ENCODE assay signal across 19 cellular contexts in genomic region chr2:233013027-233013461, GRCh38. TPM values are rescaled to one million over a fixed set of nuclear protein-coding genes. Genes with fewer than 3 reads are reported as not detected.
DNase-seq lines count a peak whose midpoint lies in the region; ATAC-seq, FAIRE-seq and TF ChIP-seq lines count a peak whose summit lies in the region.
"Had no signal": no experiment of that assay in that cellular context is flagged by ENCODE, and none has a peak within 500 bp of the region (broad histone marks: within the 10 kb centered on the region; RNA-seq: fewer than 3 reads in every experiment).

Gene NGEF, minus strand, starts transcription at chr2:233013256. Its CDS starts 38,366 bp downstream, at chr2:232974890.

- no peak for ATAC-seq in activated CD8-positive, alpha-beta memory T cell treated with anti-CD3 and anti-CD28 coated beads, Interleukin-2, amount 10 ng/mL, durations not matched to agents 7 days and 5 days
- ATAC-seq: naive thymus-derived CD4-positive, alpha-beta T cell had no signal

- no peak within 1 kb of the TSS for H3K4me3 ChIP-seq in H1 (ENCODE audit: extremely low read depth in 1 of 4, insufficient read depth in 2 of 4, low read depth in 3 of 4, low read length in 4 of 4)
- H3K4me3 ChIP-seq: ascending aorta had no signal

- no peaks in the 10 kb centered on the region for H3K36me3 Mint-ChIP-seq in activated CD8-positive, alpha-beta memory T cell treated with anti-CD3 and anti-CD28 coated beads, Interleukin-2, amount 10 ng/mL, durations not matched to agents 7 days and 5 days
- no peaks in the 10 kb centered on the region for H3K36me3 Mint-ChIP-seq in nephron (ENCODE audit: low read depth)
- H3K36me3 Mint-ChIP-seq in type B pancreatic cell: no peaks in the 10 kb centered on the region
- H3K36me3 Mint-ChIP-seq in activated CD4-positive, alpha-beta memory T cell treated with anti-CD3 and anti-CD28 coated beads, Interleukin-2, amount 10 ng/mL, durations not matched to agents 7 days and 5 days (ENCODE audit: low read depth): no peaks in the 10 kb centered on the region
- H3K36me3 Mint-ChIP-seq: activated CD4-positive, alpha-beta memory T cell treated with anti-CD3 and anti-CD28 coated beads for 36 hours; CD4-positive, CD25-positive, alpha-beta regulatory T cell had no signal

- H3K56ac ChIP-seq in H1 (replicated peaks; ENCODE audit: insufficient read length, low read depth, low read length): no peak within 1 kb of the TSS

- no peaks in the 10 kb centered on the region for H3K9me3 Mint-ChIP-seq in activated CD8-positive, alpha-beta memory T cell treated with anti-CD3 and anti-CD28 coated beads, Interleukin-2, amount 10 ng/mL, durations not matched to agents 7 days and 5 days (ENCODE audit: low read depth)
- H3K9me3 Mint-ChIP-seq in nephron (peaks cover 3% of the 10 kb centered on the region), type B pancreatic cell (no peaks in the 10 kb centered on the region)
- no peaks in the 10 kb centered on the region for H3K9me3 Mint-ChIP-seq in activated CD4-positive, alpha-beta memory T cell treated with anti-CD3 and anti-CD28 coated beads, Interleukin-2, amount 10 ng/mL, durations not matched to agents 7 days and 5 days

- H3K23me2 ChIP-seq in H1 (ENCODE audit: low read depth, low read length): peaks cover 10% of the 10 kb centered on the region; the same call in 1 of the 2 replicates

- H3K27ac Mint-ChIP-seq in activated CD8-positive, alpha-beta memory T cell treated with anti-CD3 and anti-CD28 coated beads, Interleukin-2, amount 10 ng/mL, durations not matched to agents 7 days and 5 days: no peak within 1 kb of the TSS
- H3K27ac Mint-ChIP-seq in nephron (peak within 1 kb of the TSS in 2 of 3 experiments; percentile 16 to 59), type B pancreatic cell (no peak within 1 kb of the TSS)
- no peak within 1 kb of the TSS for H3K27ac Mint-ChIP-seq in activated CD4-positive, alpha-beta memory T cell treated with anti-CD3 and anti-CD28 coated beads, Interleukin-2, amount 10 ng/mL, durations not matched to agents 7 days and 5 days
- H3K27ac Mint-ChIP-seq: activated CD4-positive, alpha-beta memory T cell treated with anti-CD3 and anti-CD28 coated beads for 36 hours; CD4-positive, CD25-positive, alpha-beta regulatory T cell had no signal

- H2BK5ac ChIP-seq in H1 (ENCODE audit: low read depth, low read length): no peak within 1 kb of the TSS

- POLR2A ChIA-PET in H1 (lab: Charles Lee; ENCODE audit: partially characterized antibody): no interaction called here
- POLR2A ChIA-PET in activated CD4-positive, alpha-beta memory T cell treated with anti-CD3 and anti-CD28 coated beads, Interleukin-2, amount 10 ng/mL, durations not matched to agents 7 days and 5 days (lab: Charles Lee): no interaction called here

- DNase-seq in activated CD8-positive, alpha-beta memory T cell treated with anti-CD3 and anti-CD28 coated beads, Interleukin-2, amount 10 ng/mL, durations not matched to agents 7 days and 5 days: peak; percentile 25
- DNase-seq in activated CD8-positive, alpha-beta memory T cell treated with anti-CD3 and anti-CD28 coated beads, Interleukin-2, amount 50 U/mL, for 48 hours: no peak
- DNase-seq in H1 (ENCODE audit: low read depth in 1 of 2, low spot score in 2 of 2) (no peak), type B pancreatic cell (ENCODE audit: extremely low spot score, unreplicated experiment) (peak; percentile 62), anterior cingulate cortex (lab: John Stamatoyannopoulos, UW) (no peak), COR-L47 (lab: John Stamatoyannopoulos, UW) (no peak)
- DNase-seq in activated CD4-positive, alpha-beta memory T cell treated with anti-CD3 and anti-CD28 coated beads, Interleukin-2, amount 10 ng/mL, durations not matched to agents 7 days and 5 days: no peak
- DNase-seq: activated CD4-positive, alpha-beta memory T cell treated with anti-CD3 and anti-CD28 coated beads for 36 hours; CD4-positive, CD25-positive, alpha-beta regulatory T cell; hippocampal formation; naive thymus-derived CD4-positive, alpha-beta T cell; NCI-H187; NCI-H69; stimulated activated CD4-positive, alpha-beta T cell treated with anti-CD3 and anti-CD28 coated beads, Interleukin-1b, Interleukin-23, amount 100 ng/mL, for 48 hours had no signal

- no peak within 1 kb of the TSS for H3K23ac ChIP-seq in H1 (ENCODE audit: insufficient read length)

- H2AFZ ChIP-seq in H1 (ENCODE audit: low read length): no peak within 1 kb of the TSS; the same call in 1 of the 2 replicates

- H3K4me2 ChIP-seq in H1 (ENCODE audit: insufficient read depth in 1 of 2, low read depth in 2 of 2, low read length in 2 of 2): no peak within 1 kb of the TSS

- TF ChIP-seq CTCF in H1 (IDR thresholded peaks at IDR 0.05; ENCODE audit: control extremely low read depth in 1 of 3, insufficient read depth in 1 of 3, low read depth in 1 of 3, low read length in 3 of 3): no peak
- TF ChIP-seq CTCF in nephron (IDR thresholded peaks at IDR 0.05; ENCODE audit: unreplicated experiment in 3 of 3): no peak
- TF ChIP-seq CTCF in type B pancreatic cell (conservative IDR thresholded peaks at IDR 0.05): no peak

- no peak within 1 kb of the TSS for H2BK120ac ChIP-seq in H1 (replicated peaks; ENCODE audit: low read depth, low read length)

- no peaks in the 10 kb centered on the region for H3K9me3 ChIP-seq in H1 (ENCODE audit: insufficient read depth in 2 of 2, low read depth in 1 of 2, low read length in 1 of 2)

- no peaks in the 10 kb centered on the region for H3K79me1 ChIP-seq in H1 (ENCODE audit: low read depth, low read length)

- no peak within 1 kb of the TSS for H3K9ac ChIP-seq in H1 (replicated peaks in 1 of 4; ENCODE audit: extremely low read depth in 1 of 4, low read depth in 3 of 4, low read length in 3 of 4)

- no peak within 1 kb of the TSS for H2BK20ac ChIP-seq in H1 (ENCODE audit: low read length)

- no peak for TF ChIP-seq POLR2A in H1 (IDR thresholded peaks at IDR 0.05; ENCODE audit: control extremely low read depth in 1 of 2, low read depth in 2 of 2, low read length in 2 of 2)

- H3K27me3 ChIP-seq in H1 (replicated peaks in 1 of 4; ENCODE audit: control insufficient read depth in 3 of 4, extremely low read depth in 1 of 4, insufficient read depth in 3 of 4, low read length in 3 of 4): no peaks in the 10 kb centered on the region
- H3K27me3 ChIP-seq: ascending aorta had no signal

- H3K79me2 ChIP-seq in H1 (ENCODE audit: control insufficient read depth in 1 of 2, insufficient read depth in 2 of 2, low read length in 2 of 2): no peaks in the 10 kb centered on the region

- H3K27ac ChIP-seq in H1 (ENCODE audit: low read depth, low read length): no peak within 1 kb of the TSS
- H3K27ac ChIP-seq: 22Rv1, ascending aorta had no signal

- H3K4me1 Mint-ChIP-seq in activated CD8-positive, alpha-beta memory T cell treated with anti-CD3 and anti-CD28 coated beads, Interleukin-2, amount 10 ng/mL, durations not matched to agents 7 days and 5 days: no peaks in the 10 kb centered on the region
- H3K4me1 Mint-ChIP-seq in nephron: peaks cover 21% of the 10 kb centered on the region
- H3K4me1 Mint-ChIP-seq in type B pancreatic cell (ENCODE audit: unreplicated experiment): no peaks in the 10 kb centered on the region
- no peaks in the 10 kb centered on the region for H3K4me1 Mint-ChIP-seq in activated CD4-positive, alpha-beta memory T cell treated with anti-CD3 and anti-CD28 coated beads, Interleukin-2, amount 10 ng/mL, durations not matched to agents 7 days and 5 days
- H3K4me1 Mint-ChIP-seq: CD4-positive, CD25-positive, alpha-beta regulatory T cell had no signal

- TF ChIP-seq RAD21 in H1 (IDR thresholded peaks at IDR 0.05 in 1 of 2, conservative IDR thresholded peaks at IDR 0.05 in 1 of 2; ENCODE audit: low read depth in 2 of 2, low read length in 2 of 2): no peak

- no peaks in the 10 kb centered on the region for H3K4me1 ChIP-seq in H1 (replicated peaks in 1 of 4; ENCODE audit: control insufficient read depth in 3 of 4, insufficient read depth in 4 of 4, low read length in 3 of 4)

- 92% methylated on average over 12 of the region's 12 CpGs; no CpG with 5 or more reads in 1 of the 2 experiments for WGBS in H1 (ENCODE audit: extremely low coverage in 1 of 2, insufficient coverage in 1 of 2, insufficient read length in 1 of 2, insufficient replicate concordance in 2 of 2, low coverage in 1 of 2, low lambda C conversion rate in 2 of 2, missing lambda C conversion rate in 1 of 2), 2 experiments

- CTCF ChIA-PET in activated CD8-positive, alpha-beta memory T cell treated with anti-CD3 and anti-CD28 coated beads, Interleukin-2, amount 10 ng/mL, durations not matched to agents 7 days and 5 days (lab: Charles Lee): no interaction called here
- CTCF ChIA-PET in H1 (lab: Charles Lee; ENCODE audit: partially characterized antibody): interaction anchor here (0.6 to 2.9 kb wide), 4 partner anchors 15 to 612 kb away, joined by 3 to 10 read pairs (median 3); no protein-coding TSS in a partner anchor
- CTCF ChIA-PET in activated CD4-positive, alpha-beta memory T cell treated with anti-CD3 and anti-CD28 coated beads, Interleukin-2, amount 10 ng/mL, durations not matched to agents 7 days and 5 days (lab: Charles Lee): no interaction called here

- no peak within 1 kb of the TSS for H3K18ac ChIP-seq in H1 (ENCODE audit: extremely low read depth, low read length)

- 0 out of 2 replicates have a peak within 1 kb of the TSS, but pooled peaks have one; percentile 12 for H4K8ac ChIP-seq in H1 (ENCODE audit: extremely low read depth, insufficient read depth, low read length)

- no peak within 1 kb of the TSS for H2BK12ac ChIP-seq in H1 (ENCODE audit: low read depth, low read length)

- H3K4ac ChIP-seq in H1 (replicated peaks; ENCODE audit: insufficient read length, low read depth, low read length): no peak within 1 kb of the TSS

- no peak within 1 kb of the TSS for H3K4me3 Mint-ChIP-seq in activated CD8-positive, alpha-beta memory T cell treated with anti-CD3 and anti-CD28 coated beads, Interleukin-2, amount 10 ng/mL, durations not matched to agents 7 days and 5 days
- H3K4me3 Mint-ChIP-seq in nephron (no peak within 1 kb of the TSS), type B pancreatic cell (no peak within 1 kb of the TSS)
- no peak within 1 kb of the TSS for H3K4me3 Mint-ChIP-seq in activated CD4-positive, alpha-beta memory T cell treated with anti-CD3 and anti-CD28 coated beads, Interleukin-2, amount 10 ng/mL, durations not matched to agents 7 days and 5 days
- H3K4me3 Mint-ChIP-seq: activated CD4-positive, alpha-beta memory T cell treated with anti-CD3 and anti-CD28 coated beads for 36 hours; CD4-positive, CD25-positive, alpha-beta regulatory T cell; naive thymus-derived CD4-positive, alpha-beta T cell had no signal

- H3K14ac ChIP-seq in H1 (ENCODE audit: insufficient read length): no peak within 1 kb of the TSS

- no peak within 1 kb of the TSS for H4K91ac ChIP-seq in H1 (replicated peaks; ENCODE audit: insufficient read length, low read length)

- no peak within 1 kb of the TSS for H4K5ac ChIP-seq in H1 (ENCODE audit: insufficient read length, low read depth, low read length)

- H3K27me3 Mint-ChIP-seq in activated CD8-positive, alpha-beta memory T cell treated with anti-CD3 and anti-CD28 coated beads, Interleukin-2, amount 10 ng/mL, durations not matched to agents 7 days and 5 days: peaks cover 4% of the 10 kb centered on the region
- peaks cover 4% of the 10 kb centered on the region for H3K27me3 Mint-ChIP-seq in nephron (ENCODE audit: low read depth)
- peaks cover 2% of the 10 kb centered on the region for H3K27me3 Mint-ChIP-seq in type B pancreatic cell
- H3K27me3 Mint-ChIP-seq in activated CD4-positive, alpha-beta memory T cell treated with anti-CD3 and anti-CD28 coated beads, Interleukin-2, amount 10 ng/mL, durations not matched to agents 7 days and 5 days: peaks cover 2% of the 10 kb centered on the region
- H3K27me3 Mint-ChIP-seq: activated CD4-positive, alpha-beta memory T cell treated with anti-CD3 and anti-CD28 coated beads for 36 hours had no signal

- no peak for TF ChIP-seq EP300 in H1 (IDR thresholded peaks at IDR 0.05; ENCODE audit: borderline replicate concordance in 1 of 2, low read depth in 2 of 2, low read length in 2 of 2)

- H4K20me1 ChIP-seq in H1 (replicated peaks in 1 of 2; ENCODE audit: control insufficient read depth in 1 of 2, insufficient read depth in 2 of 2, low read length in 2 of 2): no peaks in the 10 kb centered on the region

- FAIRE-seq in H1 (lab: Jason Lieb, UNC): no peak
- FAIRE-seq: HTR-8/SVneo, RCC 7860 had no signal

- H2AK5ac ChIP-seq in H1 (ENCODE audit: low read depth, low read length): no peak within 1 kb of the TSS

- no peaks in the 10 kb centered on the region for H3K36me3 ChIP-seq in H1 (ENCODE audit: control insufficient read depth in 2 of 4, insufficient read depth in 4 of 4, low read length in 3 of 4)
- H3K36me3 ChIP-seq: ascending aorta had no signal

- no peak within 1 kb of the TSS for H2BK15ac ChIP-seq in H1 (ENCODE audit: low read length)

RNA-seq across cellular contexts. Expression of gene NGEF, which starts in this region (rescaled TPM):
- total RNA-seq in activated CD8-positive, alpha-beta memory T cell treated with anti-CD3 and anti-CD28 coated beads, Interleukin-2, amount 10 ng/mL, durations not matched to agents 7 days and 5 days: not detected
- total RNA-seq in H1 (2021; fragmentation: NEBNext Ultra II Directional; extraction: Animal tissue kit (Norgen Biotek cat#: 25700)): 3.2 and 7.9 TPM in 2 replicates
- 2.7 and 3.9 TPM in 2 replicates for polyA plus RNA-seq in H1 (2011; rRNA removed)
- polyA plus RNA-seq in H1 (2011; cell fraction: cytosol; rRNA removed): 4.9 TPM
- polyA plus RNA-seq in H1 (2011; cell fraction: nucleus; rRNA removed): 6.5 TPM
- polyA plus RNA-seq in H1 (2012, experiment 1 of 2): 5.9 to 9.5 TPM (median 6.5 TPM) in 4 replicates
- 9.2 TPM for polyA plus RNA-seq in H1 (2012, experiment 2 of 2)
- 2.5 TPM for polyA plus RNA-seq in H1 (2013, experiment 1 of 2)
- polyA plus RNA-seq in H1 (2013, experiment 2 of 2): 2.3 TPM
- 3.0 and 6.8 TPM in 2 replicates for polyA minus RNA-seq in H1 (2011; rRNA and poly(A)+ RNA removed)
- 1.1 TPM for polyA minus RNA-seq in H1 (2011; cell fraction: cytosol; rRNA and poly(A)+ RNA removed)
- 2.1 TPM for polyA minus RNA-seq in H1 (2011; cell fraction: nucleus; rRNA and poly(A)+ RNA removed)
- 20.7 and 77.3 TPM in 2 replicates for total RNA-seq in type B pancreatic cell (ENCODE audit: low replicate concordance)
- total RNA-seq in activated CD4-positive, alpha-beta memory T cell treated with anti-CD3 and anti-CD28 coated beads, Interleukin-2, amount 10 ng/mL, durations not matched to agents 7 days and 5 days: under 1 TPM; 0.48 to 0.58 TPM
- total RNA-seq: CD4-positive, CD25-positive, alpha-beta regulatory T cell; naive thymus-derived CD4-positive, alpha-beta T cell had no signal
- polyA plus RNA-seq: naive thymus-derived CD4-positive, alpha-beta T cell had no signal

Comparison
In these comparisons a context has a peak if more than half of its experiments do, and no peak if none do; other contexts are left out.
1. Peak in DNase-seq in activated CD8-positive, alpha-beta memory T cell treated with anti-CD3 and anti-CD28 coated beads, Interleukin-2, amount 10 ng/mL, durations not matched to agents 7 days and 5 days; RNA of the gene not detected or under 1 TPM.
2. H3K27ac Mint-ChIP-seq: peak in nephron (2 of 3); none in activated CD8-positive, alpha-beta memory T cell treated with anti-CD3 and anti-CD28 coated beads, Interleukin-2, amount 10 ng/mL, durations not matched to agents 7 days and 5 days (single experiment), type B pancreatic cell (single experiment) and activated CD4-positive, alpha-beta memory T cell treated with anti-CD3 and anti-CD28 coated beads, Interleukin-2, amount 10 ng/mL, durations not matched to agents 7 days and 5 days (single experiment).